ENCODE assay signal across 6 cellular contexts in the genomic region with DNA sequence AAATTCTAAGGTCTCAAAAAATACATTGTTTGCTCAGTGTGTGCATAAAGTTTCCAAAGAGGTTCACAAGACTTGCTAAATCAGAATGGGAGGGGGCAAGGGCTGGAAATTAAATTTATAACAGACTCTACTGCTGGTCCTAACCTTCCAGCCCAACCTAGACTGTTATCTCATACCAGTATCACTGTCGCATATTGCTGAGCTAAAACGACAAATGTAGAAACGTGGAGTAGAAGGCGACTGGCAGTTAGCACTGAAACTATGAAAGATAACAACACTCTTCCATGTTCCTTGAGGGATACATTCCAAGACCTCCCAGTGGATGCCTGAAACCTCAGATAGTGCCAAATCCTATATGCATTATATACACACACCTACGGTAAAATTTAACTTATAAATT.
"Had no signal": no experiment of that assay in that cellular context is flagged by ENCODE, and none has a peak within 500 bp of the region (broad histone marks: within the 10 kb centered on the region; RNA-seq: fewer than 3 reads in every experiment).

No MANE protein-coding gene starts in this region.

- H3K4me3 ChIP-seq: GM23248 had no signal

- H3K27ac ChIP-seq: GM23248 had no signal

- H3K27ac Mint-ChIP-seq: H9 had no signal

- H3K9ac ChIP-seq: GM23248 had no signal

- H3K4me3 Mint-ChIP-seq: H9 had no signal

- H3K9me3 Mint-ChIP-seq: H9 had no signal

- DNase-seq: GM23248, GOT3, H9, HCEC 1CT, IMR-90, KBM-7 had no signal
